Comparison of ENCODE assay signal across 1 cellular context in the genomic region with DNA sequence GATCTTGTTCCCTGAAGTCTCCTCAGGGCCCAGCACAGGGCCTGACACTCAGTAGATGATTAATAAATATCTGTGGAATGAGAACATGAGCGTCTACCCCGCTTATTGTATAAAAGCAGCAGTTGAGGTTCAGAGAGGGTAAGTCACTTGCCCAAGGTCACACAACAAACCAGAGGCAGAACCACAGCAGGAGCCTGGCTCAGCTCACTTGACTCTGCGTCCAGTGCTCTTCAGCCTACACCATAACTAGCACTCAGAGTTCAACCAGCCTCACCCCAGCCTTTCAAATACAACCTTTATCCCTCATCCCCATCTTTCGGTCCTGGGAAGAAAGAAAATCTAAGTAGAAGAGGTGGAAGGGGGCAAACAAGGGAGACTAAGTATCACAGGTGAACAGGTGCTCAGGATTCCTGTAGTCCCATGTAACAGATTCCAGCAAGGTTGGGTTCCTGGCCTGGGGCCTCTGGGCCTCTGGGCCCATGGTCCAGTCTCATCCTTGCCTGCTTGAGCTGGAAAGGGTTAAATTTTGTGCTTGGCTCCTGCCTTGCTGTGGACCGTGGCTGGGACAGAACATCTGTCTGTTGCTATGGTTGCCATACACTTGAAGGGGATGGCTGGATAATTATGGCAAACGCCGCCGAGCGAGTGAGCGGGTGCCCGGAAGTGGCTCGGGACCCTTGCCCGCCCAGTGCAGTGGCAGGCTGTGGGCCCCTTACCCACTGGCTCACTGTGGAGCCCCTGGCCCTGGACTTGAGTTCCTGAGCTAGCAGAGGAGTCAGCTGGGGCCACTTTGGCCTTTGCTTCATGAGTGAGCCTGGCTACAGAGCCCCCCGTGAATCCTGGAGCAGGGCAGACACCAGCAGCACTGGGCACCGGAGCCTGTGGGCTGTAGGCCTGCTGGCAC.
TF ChIP-seq lines count a peak whose summit lies in the region.

No MANE protein-coding gene starts in this region.

TF ChIP-seq in HepG2, 621 proteins besides CTCF, POLR2A, EP300 and RAD21:
- TF ChIP-seq, protein P1, sequence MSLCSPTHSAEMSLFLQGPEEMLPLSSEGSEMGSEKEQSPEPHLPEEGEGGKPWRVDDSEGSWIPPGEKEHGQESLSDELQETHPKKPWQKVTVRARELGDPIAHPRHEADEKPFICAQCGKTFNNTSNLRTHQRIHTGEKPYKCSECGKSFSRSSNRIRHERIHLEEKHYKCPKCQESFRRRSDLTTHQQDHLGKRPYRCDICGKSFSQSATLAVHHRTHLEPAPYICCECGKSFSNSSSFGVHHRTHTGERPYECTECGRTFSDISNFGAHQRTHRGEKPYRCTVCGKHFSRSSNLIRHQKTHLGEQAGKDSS (CRISPR knock-in tag; IDR thresholded peaks at IDR 0.05; ENCODE audit: borderline replicate concordance, low read depth), result peak; percentile 24; the same call in 1 of the 2 replicates
- peak; percentile 72; the same call in 1 of the 2 replicates for TF ChIP-seq ZNF768 (CRISPR knock-in tag; IDR thresholded peaks at IDR 0.05)
- peak; percentile 22 for TF ChIP-seq HNRNPLL (IDR thresholded peaks at IDR 0.05; ENCODE audit: low read depth, low read length, poor library complexity, severe bottlenecking)
- TF ChIP-seq, protein P2, sequence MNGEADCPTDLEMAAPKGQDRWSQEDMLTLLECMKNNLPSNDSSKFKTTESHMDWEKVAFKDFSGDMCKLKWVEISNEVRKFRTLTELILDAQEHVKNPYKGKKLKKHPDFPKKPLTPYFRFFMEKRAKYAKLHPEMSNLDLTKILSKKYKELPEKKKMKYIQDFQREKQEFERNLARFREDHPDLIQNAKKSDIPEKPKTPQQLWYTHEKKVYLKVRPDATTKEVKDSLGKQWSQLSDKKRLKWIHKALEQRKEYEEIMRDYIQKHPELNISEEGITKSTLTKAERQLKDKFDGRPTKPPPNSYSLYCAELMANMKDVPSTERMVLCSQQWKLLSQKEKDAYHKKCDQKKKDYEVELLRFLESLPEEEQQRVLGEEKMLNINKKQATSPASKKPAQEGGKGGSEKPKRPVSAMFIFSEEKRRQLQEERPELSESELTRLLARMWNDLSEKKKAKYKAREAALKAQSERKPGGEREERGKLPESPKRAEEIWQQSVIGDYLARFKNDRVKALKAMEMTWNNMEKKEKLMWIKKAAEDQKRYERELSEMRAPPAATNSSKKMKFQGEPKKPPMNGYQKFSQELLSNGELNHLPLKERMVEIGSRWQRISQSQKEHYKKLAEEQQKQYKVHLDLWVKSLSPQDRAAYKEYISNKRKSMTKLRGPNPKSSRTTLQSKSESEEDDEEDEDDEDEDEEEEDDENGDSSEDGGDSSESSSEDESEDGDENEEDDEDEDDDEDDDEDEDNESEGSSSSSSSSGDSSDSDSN (CRISPR knock-in tag; IDR thresholded peaks at IDR 0.05), result 0 out of 2 replicates have a peak, but pooled peaks have one; percentile 0
- TF ChIP-seq KDM6A (CRISPR knock-in tag; IDR thresholded peaks at IDR 0.05; ENCODE audit: low read depth), result no peak
- TF ChIP-seq ZNF652 (CRISPR knock-in tag; IDR thresholded peaks at IDR 0.05; ENCODE audit: borderline replicate concordance, low read depth), result peak; percentile 89
- TF ChIP-seq ZNF274 (CRISPR knock-in tag; IDR thresholded peaks at IDR 0.05), result 0 out of 2 replicates have a peak, but pooled peaks have one; percentile 24
- TF ChIP-seq SMAD3 (CRISPR knock-in tag; IDR thresholded peaks at IDR 0.05), result no peak
- 0 out of 2 replicates have a peak, but pooled peaks have one; percentile 27 for TF ChIP-seq HIVEP1 (CRISPR knock-in tag; IDR thresholded peaks at IDR 0.05)
- no peak for TF ChIP-seq NR2F1 (CRISPR knock-in tag; IDR thresholded peaks at IDR 0.05)
- TF ChIP-seq, protein P3, sequence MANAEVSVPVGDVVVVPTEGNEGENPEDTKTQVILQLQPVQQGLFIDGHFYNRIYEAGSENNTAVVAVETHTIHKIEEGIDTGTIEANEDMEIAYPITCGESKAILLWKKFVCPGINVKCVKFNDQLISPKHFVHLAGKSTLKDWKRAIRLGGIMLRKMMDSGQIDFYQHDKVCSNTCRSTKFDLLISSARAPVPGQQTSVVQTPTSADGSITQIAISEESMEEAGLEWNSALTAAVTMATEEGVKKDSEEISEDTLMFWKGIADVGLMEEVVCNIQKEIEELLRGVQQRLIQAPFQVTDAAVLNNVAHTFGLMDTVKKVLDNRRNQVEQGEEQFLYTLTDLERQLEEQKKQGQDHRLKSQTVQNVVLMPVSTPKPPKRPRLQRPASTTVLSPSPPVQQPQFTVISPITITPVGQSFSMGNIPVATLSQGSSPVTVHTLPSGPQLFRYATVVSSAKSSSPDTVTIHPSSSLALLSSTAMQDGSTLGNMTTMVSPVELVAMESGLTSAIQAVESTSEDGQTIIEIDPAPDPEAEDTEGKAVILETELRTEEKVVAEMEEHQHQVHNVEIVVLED (CRISPR knock-in tag; IDR thresholded peaks at IDR 0.05; ENCODE audit: borderline replicate concordance), result no peak
- 0 out of 2 replicates have a peak, but pooled peaks have one; percentile 48 for TF ChIP-seq HNRNPL (IDR thresholded peaks at IDR 0.05; ENCODE audit: low read depth, low read length)
- no peak for TF ChIP-seq ZNF530 (CRISPR knock-in tag; IDR thresholded peaks at IDR 0.05; ENCODE audit: low read depth)
- TF ChIP-seq FOXP1 (IDR thresholded peaks at IDR 0.05), result no peak
- TF ChIP-seq FOXP1 (CRISPR knock-in tag; IDR thresholded peaks at IDR 0.05), result no peak
- TF ChIP-seq ZMYM3 (CRISPR knock-in tag; IDR thresholded peaks at IDR 0.05), result peak; percentile 38; the same call in 1 of the 2 replicates
- TF ChIP-seq, protein P4, sequence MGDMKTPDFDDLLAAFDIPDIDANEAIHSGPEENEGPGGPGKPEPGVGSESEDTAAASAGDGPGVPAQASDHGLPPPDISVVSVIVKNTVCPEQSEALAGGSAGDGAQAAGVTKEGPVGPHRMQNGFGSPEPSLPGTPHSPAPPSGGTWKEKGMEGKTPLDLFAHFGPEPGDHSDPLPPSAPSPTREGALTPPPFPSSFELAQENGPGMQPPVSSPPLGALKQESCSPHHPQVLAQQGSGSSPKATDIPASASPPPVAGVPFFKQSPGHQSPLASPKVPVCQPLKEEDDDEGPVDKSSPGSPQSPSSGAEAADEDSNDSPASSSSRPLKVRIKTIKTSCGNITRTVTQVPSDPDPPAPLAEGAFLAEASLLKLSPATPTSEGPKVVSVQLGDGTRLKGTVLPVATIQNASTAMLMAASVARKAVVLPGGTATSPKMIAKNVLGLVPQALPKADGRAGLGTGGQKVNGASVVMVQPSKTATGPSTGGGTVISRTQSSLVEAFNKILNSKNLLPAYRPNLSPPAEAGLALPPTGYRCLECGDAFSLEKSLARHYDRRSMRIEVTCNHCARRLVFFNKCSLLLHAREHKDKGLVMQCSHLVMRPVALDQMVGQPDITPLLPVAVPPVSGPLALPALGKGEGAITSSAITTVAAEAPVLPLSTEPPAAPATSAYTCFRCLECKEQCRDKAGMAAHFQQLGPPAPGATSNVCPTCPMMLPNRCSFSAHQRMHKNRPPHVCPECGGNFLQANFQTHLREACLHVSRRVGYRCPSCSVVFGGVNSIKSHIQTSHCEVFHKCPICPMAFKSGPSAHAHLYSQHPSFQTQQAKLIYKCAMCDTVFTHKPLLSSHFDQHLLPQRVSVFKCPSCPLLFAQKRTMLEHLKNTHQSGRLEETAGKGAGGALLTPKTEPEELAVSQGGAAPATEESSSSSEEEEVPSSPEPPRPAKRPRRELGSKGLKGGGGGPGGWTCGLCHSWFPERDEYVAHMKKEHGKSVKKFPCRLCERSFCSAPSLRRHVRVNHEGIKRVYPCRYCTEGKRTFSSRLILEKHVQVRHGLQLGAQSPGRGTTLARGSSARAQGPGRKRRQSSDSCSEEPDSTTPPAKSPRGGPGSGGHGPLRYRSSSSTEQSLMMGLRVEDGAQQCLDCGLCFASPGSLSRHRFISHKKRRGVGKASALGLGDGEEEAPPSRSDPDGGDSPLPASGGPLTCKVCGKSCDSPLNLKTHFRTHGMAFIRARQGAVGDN (CRISPR knock-in tag; IDR thresholded peaks at IDR 0.05), result peak; percentile 29; the same call in 1 of the 2 replicates
TF ChIP-seq in HepG2: peak in this region for 10.
